9 cellular contexts compared by ENCODE assay signal in genomic region chr2:54522624-54523281, GRCh38.
DNase-seq lines count a peak whose midpoint lies in the region; ATAC-seq and TF ChIP-seq lines count a peak whose summit lies in the region.
"Had no signal": no experiment of that assay in that cellular context is flagged by ENCODE, and none has a peak within 500 bp of the region (broad histone marks: within the 10 kb centered on the region; RNA-seq: fewer than 3 reads in every experiment).

No MANE protein-coding gene starts in this region.

- TF ChIP-seq CTCF in astrocyte of the spinal cord (IDR thresholded peaks at IDR 0.05; ENCODE audit: low read depth, low read length): peak; percentile 65

- H3K4me3 ChIP-seq in astrocyte of the spinal cord (ENCODE audit: low read depth, low read length): no peak overlapping the region
- H3K4me3 ChIP-seq: BLaER1 treated with 17β-estradiol and CSF1 and Interleukin-3, amounts not matched to agents 10 nM and 100 nM had no signal

- peak; percentile 79 for DNase-seq in DMS 273 (lab: John Stamatoyannopoulos, UW; ENCODE audit: unreplicated experiment)
- no peak for DNase-seq in DMS 273 treated with DMSO at 0.1 percent for 48 hours (lab: John Stamatoyannopoulos, UW)
- DNase-seq in NCI-H146 (lab: John Stamatoyannopoulos, UW): peak; percentile 82
- peak; percentile 37 for DNase-seq in T-helper 22 cell (ENCODE audit: low read depth)
- DNase-seq in astrocyte of the spinal cord (ENCODE audit: low read depth, low spot score): peak; percentile 48
- DNase-seq in kidney tubule cell (ENCODE audit: low spot score): peak; percentile 86
- DNase-seq in stimulated activated CD8-positive, alpha-beta memory T cell treated with anti-CD3 and anti-CD28 coated beads, Interleukin-12 subunit alpha, Interleukin-12 subunit beta, amount 100 ng/mL, for 1 hour (ENCODE audit: low read depth): peak; percentile 49

- ATAC-seq in HG02798 (IDR thresholded peaks at IDR 0.05; ENCODE audit: poor library complexity, unreplicated experiment): peak; percentile 80

- in situ Hi-C loops in astrocyte of the spinal cord (cut with HindIII; ENCODE audit: low sequenced_read_pairs): no loop called here
